16 cellular contexts compared by ENCODE assay signal in genomic region chr19:2320939-2321338, GRCh38. TPM values are rescaled to one million over a fixed set of nuclear protein-coding genes. Genes with fewer than 3 reads are reported as not detected.
A peak's percentile ranks its signal among the peaks of the same experiment; 100 is the strongest.
DNase-seq lines count a peak whose midpoint lies in the region; ATAC-seq, FAIRE-seq and TF ChIP-seq lines count a peak whose summit lies in the region.
"Had no signal": no experiment of that assay in that cellular context is flagged by ENCODE, and none has a peak within 500 bp of the region (broad histone marks: within the 10 kb centered on the region; RNA-seq: fewer than 3 reads in every experiment).

No MANE protein-coding gene starts in this region.

- no peak for DNase-seq in GM12891 (ENCODE audit: insufficient read length, low spot score)
- no peak for DNase-seq in RWPE1 (ENCODE audit: low spot score)
- no peak for DNase-seq in HepG2 (ENCODE audit: low spot score)
- DNase-seq in NCI-H82 treated with DMSO at 0.1 percent for 48 hours (lab: John Stamatoyannopoulos, UW; ENCODE audit: unreplicated experiment) = no peak
- no peak for DNase-seq in DMS79 (lab: John Stamatoyannopoulos, UW)
- DNase-seq: CD4-positive, CD25-positive, alpha-beta regulatory T cell; DMS53; HCEC 1CT; KG1 had no signal

- no peak overlapping the region for H3K4me2 ChIP-seq in HepG2 (ENCODE audit: low read depth, low read length)
- H3K4me2 ChIP-seq: A549 had no signal

- peak overlapping the region; percentile 37 for H3K27ac ChIP-seq in RWPE1
- H3K27ac ChIP-seq in HepG2 (ENCODE audit: extremely low read length, insufficient read depth, low read length) = no peak overlapping the region
- H3K27ac ChIP-seq: A549, HL-60 had no signal

- 91% methylated on average over 11 of the region's 12 CpGs for WGBS in HepG2 (ENCODE audit: low lambda C conversion rate)

- H3K27me3 ChIP-seq in HepG2 (ENCODE audit: control insufficient read depth in 1 of 2, insufficient read depth in 2 of 2, low read length in 2 of 2) = 0 out of 5 replicates have a peak, but pooled peaks cover 0 to 3% of the 10 kb centered on the region in 2 experiments

- no peaks in the 10 kb centered on the region for H3K9me3 ChIP-seq in HepG2 (ENCODE audit: low read length)
- H3K9me3 ChIP-seq: A549 had no signal

- POLR2A ChIA-PET in RWPE1 (lab: Yijun Ruan, JAX; ENCODE audit: low non-redundant PET) = no interaction called here
- POLR2A ChIA-PET in HepG2 (lab: Yijun Ruan, JAX) = no interaction called here

- in situ Hi-C loops in HepG2 (cut with HindIII; ENCODE audit: extremely low pct_ligation_motif_present, low pct_unique_long_range_greater_than_20kb) = no loop called here

- no peak for ATAC-seq in HepG2
- no peak for ATAC-seq in GM18858 (IDR thresholded peaks at IDR 0.05; ENCODE audit: unreplicated experiment)
- ATAC-seq: A549 had no signal

- CTCF ChIA-PET in RWPE1 (lab: Yijun Ruan, JAX) (interaction anchor here (0.6 kb wide), 1 partner anchor 11 kb away, joined by 3 read pairs; no protein-coding TSS in a partner anchor), HepG2 (lab: Yijun Ruan, JAX; ENCODE audit: low intra/inter-chr PET ratio, low total read pairs) (no interaction called here)

- FAIRE-seq in GM12891 (lab: Jason Lieb, UNC) (no peak), HepG2 (lab: Jason Lieb, UNC) (no peak)
- FAIRE-seq: A549 had no signal

- H3K4me3 ChIP-seq in HepG2 (replicated peaks in 1 of 3; ENCODE audit: insufficient read depth in 1 of 3, low read depth in 2 of 3, low read length in 3 of 3) = no peak overlapping the region
- H3K4me3 ChIP-seq: A549 had no signal

- TF ChIP-seq RAD21 in HepG2 (CRISPR knock-in tag; IDR thresholded peaks at IDR 0.05) = no peak

- TF ChIP-seq EP300 in HepG2 (IDR thresholded peaks at IDR 0.05; ENCODE audit: low read depth in 2 of 2, low read length in 2 of 2) (no peak), HepG2 (CRISPR knock-in tag; IDR thresholded peaks at IDR 0.05; ENCODE audit: borderline replicate concordance) (no peak)

- H2AFZ ChIP-seq in HepG2 (ENCODE audit: low read length) = no peak overlapping the region

- no peak for TF ChIP-seq CTCF in RWPE1 (conservative IDR thresholded peaks at IDR 0.05; ENCODE audit: low read depth)
- TF ChIP-seq CTCF in HepG2 (CRISPR knock-in tag; IDR thresholded peaks at IDR 0.05) = no peak

- BruUV-seq in HepG2 (replicated peaks; lab: Mats Ljungman, UMichigan) = no TSS peak

- no peak for TF ChIP-seq POLR2A in GM12891 (IDR thresholded peaks at IDR 0.05; ENCODE audit: low read depth, low read length)
- no peak; a peak in 1 of 4 replicates for TF ChIP-seq POLR2A in HepG2 (IDR thresholded peaks at IDR 0.05; ENCODE audit: insufficient read depth in 1 of 2, low read depth in 2 of 2, low read length in 2 of 2)

- intact Hi-C loops in HepG2 (cut with micrococcal nuclease; ENCODE audit: unreplicated experiment) = no loop called here

- H3K79me2 ChIP-seq in HepG2 (ENCODE audit: insufficient read depth, low read length) = no peaks in the 10 kb centered on the region

- H3K4me1 ChIP-seq in HepG2 (ENCODE audit: insufficient read depth, low read length) = peaks cover 21% of the 10 kb centered on the region
- H3K4me1 ChIP-seq: A549 had no signal

- H4K20me1 ChIP-seq in HepG2 (ENCODE audit: insufficient read depth, low read length) = no peaks in the 10 kb centered on the region

- H3K9ac ChIP-seq in HepG2 (ENCODE audit: insufficient read depth, low read depth, low read length) = no peak overlapping the region

- peaks cover 7 to 31% of the 10 kb centered on the region in 2 experiments; a peak in 4 of 5 replicates for H3K36me3 ChIP-seq in HepG2 (replicated peaks in 1 of 2; ENCODE audit: control insufficient read depth in 1 of 2, insufficient read depth in 2 of 2, low read length in 2 of 2)

RNA-seq across cellular contexts. Expression of gene LSM7, which starts 7.4 kb away (rescaled TPM):
- 196 TPM for polyA plus RNA-seq in GM12891 (2012; ENCODE audit: low read depth, missing spikeins)
- 140 and 152 TPM in 2 replicates for total RNA-seq in HepG2 (2016; rRNA removed; fragmentation: Illumina TruSeq; extraction: Trizol)
- 44.1 and 45.1 TPM in 2 replicates for total RNA-seq in HepG2 (2016; cell fraction: cytosol; rRNA removed; fragmentation: Illumina TruSeq; extraction: Trizol; ENCODE audit: low read depth)
- total RNA-seq in HepG2 (2016; cell fraction: insoluble cytoplasmic fraction; rRNA removed; fragmentation: Illumina TruSeq; extraction: Trizol) = 149 and 168 TPM in 2 replicates
- 74.4 and 75.3 TPM in 2 replicates for total RNA-seq in HepG2 (2016; cell fraction: membrane; rRNA removed; fragmentation: Illumina TruSeq; extraction: Trizol)
- total RNA-seq in HepG2 (2016; cell fraction: nucleus; rRNA removed; fragmentation: Illumina TruSeq; extraction: Trizol) = 48.6 and 65.2 TPM in 2 replicates
- 197 and 205 TPM in 2 replicates for polyA plus RNA-seq in HepG2 (2011; rRNA removed)
- 474 and 745 TPM in 2 replicates for polyA plus RNA-seq in HepG2 (2011; cell fraction: cytosol; rRNA removed)
- polyA plus RNA-seq in HepG2 (2011; cell fraction: nucleus; rRNA removed) = 183 and 205 TPM in 2 replicates
- 107 and 132 TPM in 2 replicates for polyA plus RNA-seq in HepG2 (2012)
- 60.8 and 62.0 TPM in 2 replicates for polyA plus RNA-seq in HepG2 (2016; cell fraction: cytosol; fragmentation: Illumina TruSeq; extraction: Trizol; ENCODE audit: low read depth)
- 210 and 243 TPM in 2 replicates for polyA plus RNA-seq in HepG2 (2016; cell fraction: insoluble cytoplasmic fraction; fragmentation: Illumina TruSeq; extraction: Trizol; ENCODE audit: low read depth)
- polyA plus RNA-seq in HepG2 (2016; cell fraction: membrane; fragmentation: Illumina TruSeq; extraction: Trizol; ENCODE audit: low read depth) = 91.7 and 96.1 TPM in 2 replicates
- 132 and 138 TPM in 2 replicates for polyA plus RNA-seq in HepG2 (2016; cell fraction: nucleus; fragmentation: Illumina TruSeq; extraction: Trizol; ENCODE audit: insufficient read depth, low read depth)
- 42.2 and 52.7 TPM in 2 replicates for polyA minus RNA-seq in HepG2 (2011; rRNA and poly(A)+ RNA removed; ENCODE audit: low replicate concordance)
- polyA minus RNA-seq in HepG2 (2011; cell fraction: cytosol; rRNA and poly(A)+ RNA removed) = 19.9 and 26.7 TPM in 2 replicates
- polyA minus RNA-seq in HepG2 (2011; cell fraction: nucleus; rRNA and poly(A)+ RNA removed) = 24.1 and 27.4 TPM in 2 replicates

RNA-seq across cellular contexts. Expression of gene SPPL2B, which starts 7.5 kb away (rescaled TPM):
- 31.1 TPM for polyA plus RNA-seq in GM12891 (2012; ENCODE audit: low read depth, missing spikeins)
- 3.4 and 15.2 TPM in 2 replicates for total RNA-seq in HepG2 (2016; rRNA removed; fragmentation: Illumina TruSeq; extraction: Trizol)
- 6.9 and 7.1 TPM in 2 replicates for total RNA-seq in HepG2 (2016; cell fraction: cytosol; rRNA removed; fragmentation: Illumina TruSeq; extraction: Trizol; ENCODE audit: low read depth)
- total RNA-seq in HepG2 (2016; cell fraction: insoluble cytoplasmic fraction; rRNA removed; fragmentation: Illumina TruSeq; extraction: Trizol) = 2.9 and 18.4 TPM in 2 replicates
- 7.4 and 8.6 TPM in 2 replicates for total RNA-seq in HepG2 (2016; cell fraction: membrane; rRNA removed; fragmentation: Illumina TruSeq; extraction: Trizol)
- total RNA-seq in HepG2 (2016; cell fraction: nucleus; rRNA removed; fragmentation: Illumina TruSeq; extraction: Trizol) = 23.4 and 26.4 TPM in 2 replicates
- polyA plus RNA-seq in HepG2 (2011; rRNA removed) = 14.9 and 20.5 TPM in 2 replicates
- 6.0 and 9.1 TPM in 2 replicates for polyA plus RNA-seq in HepG2 (2011; cell fraction: cytosol; rRNA removed)
- 268 and 341 TPM in 2 replicates for polyA plus RNA-seq in HepG2 (2011; cell fraction: nucleus; rRNA removed)
- 23.1 and 25.3 TPM in 2 replicates for polyA plus RNA-seq in HepG2 (2012)
- 1.2 and 1.3 TPM in 2 replicates for polyA plus RNA-seq in HepG2 (2016; cell fraction: cytosol; fragmentation: Illumina TruSeq; extraction: Trizol; ENCODE audit: low read depth)
- 3.0 and 4.0 TPM in 2 replicates for polyA plus RNA-seq in HepG2 (2016; cell fraction: insoluble cytoplasmic fraction; fragmentation: Illumina TruSeq; extraction: Trizol; ENCODE audit: low read depth)
- polyA plus RNA-seq in HepG2 (2016; cell fraction: membrane; fragmentation: Illumina TruSeq; extraction: Trizol; ENCODE audit: low read depth) = 2.8 and 3.3 TPM in 2 replicates
- 101 and 111 TPM in 2 replicates for polyA plus RNA-seq in HepG2 (2016; cell fraction: nucleus; fragmentation: Illumina TruSeq; extraction: Trizol; ENCODE audit: insufficient read depth, low read depth)
- polyA minus RNA-seq in HepG2 (2011; rRNA and poly(A)+ RNA removed; ENCODE audit: low replicate concordance) = 14.4 and 27.8 TPM in 2 replicates
- polyA minus RNA-seq in HepG2 (2011; cell fraction: cytosol; rRNA and poly(A)+ RNA removed) = 5.8 and 11.0 TPM in 2 replicates
- 17.9 and 24.7 TPM in 2 replicates for polyA minus RNA-seq in HepG2 (2011; cell fraction: nucleus; rRNA and poly(A)+ RNA removed)

RNA-seq across cellular contexts. Expression of gene LINGO3, which starts 13.0 kb away (rescaled TPM):
- 1.1 TPM for polyA plus RNA-seq in GM12891 (2012; ENCODE audit: low read depth, missing spikeins)
- not detected in 2 replicates for total RNA-seq in HepG2 (2016; rRNA removed; fragmentation: Illumina TruSeq; extraction: Trizol)
- not detected in 2 replicates for total RNA-seq in HepG2 (2016; cell fraction: cytosol; rRNA removed; fragmentation: Illumina TruSeq; extraction: Trizol; ENCODE audit: low read depth)
- not detected in 2 replicates for total RNA-seq in HepG2 (2016; cell fraction: insoluble cytoplasmic fraction; rRNA removed; fragmentation: Illumina TruSeq; extraction: Trizol)
- not detected in 2 replicates for total RNA-seq in HepG2 (2016; cell fraction: membrane; rRNA removed; fragmentation: Illumina TruSeq; extraction: Trizol)
- not detected in 2 replicates for total RNA-seq in HepG2 (2016; cell fraction: nucleus; rRNA removed; fragmentation: Illumina TruSeq; extraction: Trizol)
- polyA plus RNA-seq in HepG2 (2011; rRNA removed) = not detected in 2 replicates
- polyA plus RNA-seq in HepG2 (2011; cell fraction: cytosol; rRNA removed) = not detected in 2 replicates
- polyA plus RNA-seq in HepG2 (2011; cell fraction: nucleus; rRNA removed) = not detected in 2 replicates
- polyA plus RNA-seq in HepG2 (2012) = not detected in 2 replicates
- polyA plus RNA-seq in HepG2 (2016; cell fraction: cytosol; fragmentation: Illumina TruSeq; extraction: Trizol; ENCODE audit: low read depth) = not detected in 2 replicates
- not detected in 2 replicates for polyA plus RNA-seq in HepG2 (2016; cell fraction: insoluble cytoplasmic fraction; fragmentation: Illumina TruSeq; extraction: Trizol; ENCODE audit: low read depth)
- polyA plus RNA-seq in HepG2 (2016; cell fraction: membrane; fragmentation: Illumina TruSeq; extraction: Trizol; ENCODE audit: low read depth) = not detected in 2 replicates
- polyA plus RNA-seq in HepG2 (2016; cell fraction: nucleus; fragmentation: Illumina TruSeq; extraction: Trizol; ENCODE audit: insufficient read depth, low read depth) = not detected in 2 replicates
- not detected in 2 replicates for polyA minus RNA-seq in HepG2 (2011; rRNA and poly(A)+ RNA removed; ENCODE audit: low replicate concordance)
- not detected in 2 replicates for polyA minus RNA-seq in HepG2 (2011; cell fraction: cytosol; rRNA and poly(A)+ RNA removed)
- polyA minus RNA-seq in HepG2 (2011; cell fraction: nucleus; rRNA and poly(A)+ RNA removed) = not detected in 2 replicates
- total RNA-seq: LHCN-M2 had no signal
- polyA plus RNA-seq: A549, AG04450, BJ had no signal

RNA-seq across cellular contexts. Expression of gene PEAK3, which starts 39.0 kb away (rescaled TPM):
- 0.49 TPM for polyA plus RNA-seq in GM12891 (2012; ENCODE audit: low read depth, missing spikeins)
- total RNA-seq in HepG2 (2016; rRNA removed; fragmentation: Illumina TruSeq; extraction: Trizol) = not detected in 2 replicates
- not detected in 2 replicates for total RNA-seq in HepG2 (2016; cell fraction: cytosol; rRNA removed; fragmentation: Illumina TruSeq; extraction: Trizol; ENCODE audit: low read depth)
- total RNA-seq in HepG2 (2016; cell fraction: insoluble cytoplasmic fraction; rRNA removed; fragmentation: Illumina TruSeq; extraction: Trizol) = not detected in 2 replicates
- not detected in 2 replicates for total RNA-seq in HepG2 (2016; cell fraction: membrane; rRNA removed; fragmentation: Illumina TruSeq; extraction: Trizol)
- not detected in 2 replicates for total RNA-seq in HepG2 (2016; cell fraction: nucleus; rRNA removed; fragmentation: Illumina TruSeq; extraction: Trizol)
- polyA plus RNA-seq in HepG2 (2011; rRNA removed) = not detected in 2 replicates
- polyA plus RNA-seq in HepG2 (2011; cell fraction: cytosol; rRNA removed) = not detected in 2 replicates
- polyA plus RNA-seq in HepG2 (2011; cell fraction: nucleus; rRNA removed) = not detected in 2 replicates
- not detected in 2 replicates for polyA plus RNA-seq in HepG2 (2012)
- not detected in 2 replicates for polyA plus RNA-seq in HepG2 (2016; cell fraction: cytosol; fragmentation: Illumina TruSeq; extraction: Trizol; ENCODE audit: low read depth)
- not detected in 2 replicates for polyA plus RNA-seq in HepG2 (2016; cell fraction: insoluble cytoplasmic fraction; fragmentation: Illumina TruSeq; extraction: Trizol; ENCODE audit: low read depth)
- not detected in 2 replicates for polyA plus RNA-seq in HepG2 (2016; cell fraction: membrane; fragmentation: Illumina TruSeq; extraction: Trizol; ENCODE audit: low read depth)
- polyA plus RNA-seq in HepG2 (2016; cell fraction: nucleus; fragmentation: Illumina TruSeq; extraction: Trizol; ENCODE audit: insufficient read depth, low read depth) = not detected in 2 replicates
- polyA minus RNA-seq in HepG2 (2011; rRNA and poly(A)+ RNA removed; ENCODE audit: low replicate concordance) = not detected in 2 replicates
- polyA minus RNA-seq in HepG2 (2011; cell fraction: cytosol; rRNA and poly(A)+ RNA removed) = not detected in 2 replicates
- polyA minus RNA-seq in HepG2 (2011; cell fraction: nucleus; rRNA and poly(A)+ RNA removed) = not detected in 2 replicates
- total RNA-seq: CD4-positive, CD25-positive, alpha-beta regulatory T cell; Daoy had no signal
- polyA plus RNA-seq: A549, BJ had no signal

RNA-seq across cellular contexts. Expression of gene TMPRSS9, which starts 39.1 kb away (rescaled TPM):
- polyA plus RNA-seq in GM12891 (2012; ENCODE audit: low read depth, missing spikeins) = 0.35 TPM
- total RNA-seq in HepG2 (2016; rRNA removed; fragmentation: Illumina TruSeq; extraction: Trizol) = 1.4 and 2.5 TPM in 2 replicates
- total RNA-seq in HepG2 (2016; cell fraction: cytosol; rRNA removed; fragmentation: Illumina TruSeq; extraction: Trizol; ENCODE audit: low read depth) = 0.62 and 1.7 TPM in 2 replicates
- total RNA-seq in HepG2 (2016; cell fraction: insoluble cytoplasmic fraction; rRNA removed; fragmentation: Illumina TruSeq; extraction: Trizol) = 1.4 and 2.0 TPM in 2 replicates
- total RNA-seq in HepG2 (2016; cell fraction: membrane; rRNA removed; fragmentation: Illumina TruSeq; extraction: Trizol) = 0.99 and 1.0 TPM in 2 replicates
- 0.81 and 3.7 TPM in 2 replicates for total RNA-seq in HepG2 (2016; cell fraction: nucleus; rRNA removed; fragmentation: Illumina TruSeq; extraction: Trizol)
- 5.2 and 11.1 TPM in 2 replicates for polyA plus RNA-seq in HepG2 (2011; rRNA removed)
- 2.1 and 2.3 TPM in 2 replicates for polyA plus RNA-seq in HepG2 (2011; cell fraction: cytosol; rRNA removed)
- 54.9 and 71.6 TPM in 2 replicates for polyA plus RNA-seq in HepG2 (2011; cell fraction: nucleus; rRNA removed)
- 5.1 and 14.1 TPM in 2 replicates for polyA plus RNA-seq in HepG2 (2012)
- polyA plus RNA-seq in HepG2 (2016; cell fraction: cytosol; fragmentation: Illumina TruSeq; extraction: Trizol; ENCODE audit: low read depth) = 0.45 and 0.55 TPM in 2 replicates
- polyA plus RNA-seq in HepG2 (2016; cell fraction: insoluble cytoplasmic fraction; fragmentation: Illumina TruSeq; extraction: Trizol; ENCODE audit: low read depth) = 1.1 and 1.2 TPM in 2 replicates
- polyA plus RNA-seq in HepG2 (2016; cell fraction: membrane; fragmentation: Illumina TruSeq; extraction: Trizol; ENCODE audit: low read depth) = 0.57 and 0.72 TPM in 2 replicates
- polyA plus RNA-seq in HepG2 (2016; cell fraction: nucleus; fragmentation: Illumina TruSeq; extraction: Trizol; ENCODE audit: insufficient read depth, low read depth) = 3.4 and 5.2 TPM in 2 replicates
- polyA minus RNA-seq in HepG2 (2011; rRNA and poly(A)+ RNA removed; ENCODE audit: low replicate concordance) = 4.8 TPM in 1 of 2 replicates, not detected in the other
- polyA minus RNA-seq in HepG2 (2011; cell fraction: cytosol; rRNA and poly(A)+ RNA removed) = 1.7 and 2.6 TPM in 2 replicates
- 10.8 and 12.4 TPM in 2 replicates for polyA minus RNA-seq in HepG2 (2011; cell fraction: nucleus; rRNA and poly(A)+ RNA removed)
- total RNA-seq: Daoy, LHCN-M2 had no signal
- polyA plus RNA-seq: AG04450; BJ; CD4-positive, CD25-positive, alpha-beta regulatory T cell had no signal
